23 cellular contexts compared by ENCODE assay signal in genomic region chr7:137964824-137965545, GRCh38.
"Had no signal": no experiment of that assay in that cellular context is flagged by ENCODE, and none has a peak within 500 bp of the region (broad histone marks: within the 10 kb centered on the region; RNA-seq: fewer than 3 reads in every experiment).

No MANE protein-coding gene starts in this region.

- H3K27ac Mint-ChIP-seq: activated B cell treated with CpG ODN at 0.5 μM for 24 hours; activated CD8-positive, alpha-beta memory T cell treated with anti-CD3 and anti-CD28 coated beads, Interleukin-2, amount 10 ng/mL, durations not matched to agents 7 days and 5 days; activated CD8-positive, alpha-beta T cell treated with anti-CD3 and anti-CD28 coated beads, Interleukin-2, amount 10 ng/mL, durations not matched to agents 7 days and 5 days; activated naive CD8-positive, alpha-beta T cell; activated T-helper 2 cell treated with anti-CD3 and anti-CD28 coated beads, Interferon-gamma antibody, Interleukin-2, Interleukin-4, amounts not matched to agents 10 μg/mL and 5 μg/mL and 100 μg/mL, durations not matched to agents 14 hours and 24 hours and 36 hours; immature natural killer cell; T-helper 1 cell treated with Interleukin-12 subunit alpha and Interleukin-12 subunit beta and Interleukin-4 antibody, amounts not matched to agents 30 μg/mL and 1 μg/mL, for 36 hours had no signal

- H3K27ac ChIP-seq: body of pancreas, gastrocnemius medialis, psoas muscle, spleen had no signal

- H3K36me3 ChIP-seq: gastrocnemius medialis, spleen had no signal

- H3K4me3 Mint-ChIP-seq: activated B cell treated with CpG ODN at 0.5 μM for 24 hours; activated CD8-positive, alpha-beta memory T cell treated with anti-CD3 and anti-CD28 coated beads, Interleukin-2, amount 10 ng/mL, durations not matched to agents 7 days and 5 days; activated CD8-positive, alpha-beta T cell treated with anti-CD3 and anti-CD28 coated beads, Interleukin-2, amount 10 ng/mL, durations not matched to agents 7 days and 5 days; activated naive CD8-positive, alpha-beta T cell; immature natural killer cell; T-helper 1 cell treated with Interleukin-12 subunit alpha and Interleukin-12 subunit beta and Interleukin-4 antibody, amounts not matched to agents 30 μg/mL and 1 μg/mL, for 36 hours had no signal

- H3K4me3 ChIP-seq: body of pancreas, gastrocnemius medialis, psoas muscle, spleen had no signal

- DNase-seq: activated B cell treated with CpG ODN at 0.5 μM for 24 hours; activated CD4-positive, alpha-beta T cell treated with anti-CD3 and anti-CD28 coated beads, Interleukin-2, amount 50 U/mL, for 1 hour; activated CD8-positive, alpha-beta memory T cell treated with anti-CD3 and anti-CD28 coated beads, Interleukin-2, amount 10 ng/mL, durations not matched to agents 7 days and 5 days; activated CD8-positive, alpha-beta T cell treated with anti-CD3 and anti-CD28 coated beads, Interleukin-2, amount 10 ng/mL, durations not matched to agents 7 days and 5 days; activated naive CD4-positive, alpha-beta T cell treated with Interleukin-2 at 50 U/mL for 16 hours; activated T-cell treated with anti-CD3 and anti-CD28 coated beads, Interleukin-2, amount 50 U/mL, for 48 hours; anterior cingulate cortex; body of pancreas; effector CD8-positive, alpha-beta T cell; gastrocnemius medialis; hippocampal formation; immature natural killer cell; midbrain; naive thymus-derived CD4-positive, alpha-beta T cell; psoas muscle; spleen; stimulated activated naive CD4-positive, alpha-beta T cell treated with Interleukin-2 at 50 U/mL for 16 hours; SW 1271; T-helper 9 cell had no signal

- H2AFZ ChIP-seq: parathyroid adenoma had no signal

- H3K27me3 ChIP-seq: body of pancreas, gastrocnemius medialis, spleen had no signal

- H3K27me3 Mint-ChIP-seq: activated B cell treated with CpG ODN at 0.5 μM for 24 hours; activated CD8-positive, alpha-beta memory T cell treated with anti-CD3 and anti-CD28 coated beads, Interleukin-2, amount 10 ng/mL, durations not matched to agents 7 days and 5 days; activated naive CD8-positive, alpha-beta T cell; naive thymus-derived CD4-positive, alpha-beta T cell had no signal

- H3K9me3 Mint-ChIP-seq: activated B cell treated with CpG ODN at 0.5 μM for 24 hours; activated T-helper 2 cell treated with anti-CD3 and anti-CD28 coated beads, Interferon-gamma antibody, Interleukin-2, Interleukin-4, amounts not matched to agents 10 μg/mL and 5 μg/mL and 100 μg/mL, durations not matched to agents 14 hours and 24 hours and 36 hours; immature natural killer cell had no signal

- H3K9me3 ChIP-seq: body of pancreas, gastrocnemius medialis, psoas muscle, spleen had no signal

- ATAC-seq: activated CD8-positive, alpha-beta memory T cell treated with anti-CD3 and anti-CD28 coated beads, Interleukin-2, amount 10 ng/mL, durations not matched to agents 7 days and 5 days; activated CD8-positive, alpha-beta T cell treated with anti-CD3 and anti-CD28 coated beads, Interleukin-2, amount 10 ng/mL, durations not matched to agents 7 days and 5 days; body of pancreas; gastrocnemius medialis; naive thymus-derived CD4-positive, alpha-beta T cell; psoas muscle had no signal
